Comparison of ENCODE assay signal across 8 cellular contexts in genomic region chr17:2396568-2397246, GRCh38. TPM values are rescaled to one million over a fixed set of nuclear protein-coding genes. Genes with fewer than 3 reads are reported as not detected.
A peak's percentile ranks its signal among the peaks of the same experiment; 100 is the strongest.
DNase-seq lines count a peak whose midpoint lies in the region; ATAC-seq, FAIRE-seq and TF ChIP-seq lines count a peak whose summit lies in the region.

No MANE protein-coding gene starts in this region.

- peak overlapping the region; percentile 96 for H3K27ac ChIP-seq in ACC112 (ENCODE audit: low read depth, low read length)

- H3K27ac Mint-ChIP-seq in activated CD8-positive, alpha-beta memory T cell treated with anti-CD3 and anti-CD28 coated beads, Interleukin-2, amount 10 ng/mL, durations not matched to agents 7 days and 5 days: peak overlapping the region; percentile 63
- H3K27ac Mint-ChIP-seq in memory B cell: peak overlapping the region; percentile 63
- H3K27ac Mint-ChIP-seq in stimulated activated effector memory CD8-positive, alpha-beta T cell treated with anti-CD3 and anti-CD28 coated beads, Interleukin-12 subunit alpha, Interleukin-12 subunit beta, amount 100 ng/mL, for 72 hours: peak overlapping the region; percentile 99

- H3K79me2 ChIP-seq in ACC112 (ENCODE audit: control insufficient read depth, insufficient read depth, low read length, unreplicated experiment): peaks cover 51% of the 10 kb centered on the region

- H3K4me3 Mint-ChIP-seq in activated CD8-positive, alpha-beta memory T cell treated with anti-CD3 and anti-CD28 coated beads, Interleukin-2, amount 10 ng/mL, durations not matched to agents 7 days and 5 days: peak overlapping the region; percentile 9
- H3K4me3 Mint-ChIP-seq in memory B cell: peak overlapping the region; percentile 64
- peak overlapping the region; percentile 96 for H3K4me3 Mint-ChIP-seq in stimulated activated effector memory CD8-positive, alpha-beta T cell treated with anti-CD3 and anti-CD28 coated beads, Interleukin-12 subunit alpha, Interleukin-12 subunit beta, amount 100 ng/mL, for 72 hours

- CTCF ChIA-PET in activated CD8-positive, alpha-beta memory T cell treated with anti-CD3 and anti-CD28 coated beads, Interleukin-2, amount 10 ng/mL, durations not matched to agents 7 days and 5 days (lab: Charles Lee): interaction anchor here (1.6 kb wide), 1 partner anchor 14 kb away, joined by 3 read pairs; no protein-coding TSS in a partner anchor

- H3K9me3 Mint-ChIP-seq in activated CD8-positive, alpha-beta memory T cell treated with anti-CD3 and anti-CD28 coated beads, Interleukin-2, amount 10 ng/mL, durations not matched to agents 7 days and 5 days (ENCODE audit: low read depth): no peaks in the 10 kb centered on the region
- no peaks in the 10 kb centered on the region for H3K9me3 Mint-ChIP-seq in memory B cell
- no peaks in the 10 kb centered on the region for H3K9me3 Mint-ChIP-seq in stimulated activated effector memory CD8-positive, alpha-beta T cell treated with anti-CD3 and anti-CD28 coated beads, Interleukin-12 subunit alpha, Interleukin-12 subunit beta, amount 100 ng/mL, for 72 hours

- H3K4me1 Mint-ChIP-seq in activated CD8-positive, alpha-beta memory T cell treated with anti-CD3 and anti-CD28 coated beads, Interleukin-2, amount 10 ng/mL, durations not matched to agents 7 days and 5 days: peaks cover 43% of the 10 kb centered on the region
- peaks cover 46% of the 10 kb centered on the region for H3K4me1 Mint-ChIP-seq in memory B cell
- peaks cover 57% of the 10 kb centered on the region for H3K4me1 Mint-ChIP-seq in stimulated activated effector memory CD8-positive, alpha-beta T cell treated with anti-CD3 and anti-CD28 coated beads, Interleukin-12 subunit alpha, Interleukin-12 subunit beta, amount 100 ng/mL, for 72 hours

- H3K36me3 Mint-ChIP-seq in activated CD8-positive, alpha-beta memory T cell treated with anti-CD3 and anti-CD28 coated beads, Interleukin-2, amount 10 ng/mL, durations not matched to agents 7 days and 5 days: peaks cover 1% of the 10 kb centered on the region
- H3K36me3 Mint-ChIP-seq in memory B cell: no peaks in the 10 kb centered on the region
- peaks cover 59% of the 10 kb centered on the region for H3K36me3 Mint-ChIP-seq in stimulated activated effector memory CD8-positive, alpha-beta T cell treated with anti-CD3 and anti-CD28 coated beads, Interleukin-12 subunit alpha, Interleukin-12 subunit beta, amount 100 ng/mL, for 72 hours

- H3K4me3 ChIP-seq in ACC112 (ENCODE audit: low read depth, low read length): peak overlapping the region; percentile 62

- ATAC-seq in GM18505 (IDR thresholded peaks at IDR 0.05; ENCODE audit: unreplicated experiment) (no peak), memory B cell (ENCODE audit: low read depth) (no peak), GM21360 (IDR thresholded peaks at IDR 0.05; ENCODE audit: unreplicated experiment) (no peak)
- no peak for ATAC-seq in activated CD8-positive, alpha-beta memory T cell treated with anti-CD3 and anti-CD28 coated beads, Interleukin-2, amount 10 ng/mL, durations not matched to agents 7 days and 5 days
- ATAC-seq in stimulated activated effector memory CD8-positive, alpha-beta T cell treated with anti-CD3 and anti-CD28 coated beads, Interleukin-12 subunit alpha, Interleukin-12 subunit beta, amount 100 ng/mL, for 72 hours: no peak

- peak; percentile 57 for TF ChIP-seq POLR2A in GM18505 (IDR thresholded peaks at IDR 0.05; ENCODE audit: borderline replicate concordance, extremely low read depth, insufficient read depth, insufficient read length)

- H2AFZ ChIP-seq in ACC112 (ENCODE audit: low read length, unreplicated experiment): no peak overlapping the region

- H3K36me3 ChIP-seq in ACC112 (ENCODE audit: insufficient read depth, low read length): no peaks in the 10 kb centered on the region

- DNase-seq in NCI-H460 (ENCODE audit: extremely low read depth, low read depth) (peak; percentile 94), memory B cell (ENCODE audit: low spot score in 2 of 2) (no peak)
- DNase-seq in activated CD8-positive, alpha-beta memory T cell treated with anti-CD3 and anti-CD28 coated beads, Interleukin-2, amount 10 ng/mL, durations not matched to agents 7 days and 5 days: peak; percentile 72
- DNase-seq in stimulated activated effector memory CD8-positive, alpha-beta T cell treated with anti-CD3 and anti-CD28 coated beads, Interleukin-12 subunit alpha, Interleukin-12 subunit beta, amount 100 ng/mL, for 72 hours (ENCODE audit: low spot score in 2 of 2): no peak

- H3K27me3 Mint-ChIP-seq in activated CD8-positive, alpha-beta memory T cell treated with anti-CD3 and anti-CD28 coated beads, Interleukin-2, amount 10 ng/mL, durations not matched to agents 7 days and 5 days: no peaks in the 10 kb centered on the region
- H3K27me3 Mint-ChIP-seq in memory B cell: no peaks in the 10 kb centered on the region

- peak; percentile 97 for FAIRE-seq in endometrium (lab: Jason Lieb, UNC)

- H3K27me3 ChIP-seq in ACC112 (ENCODE audit: insufficient read depth, low read length): no peaks in the 10 kb centered on the region

- peaks cover 46% of the 10 kb centered on the region for H3K4me1 ChIP-seq in ACC112 (ENCODE audit: control insufficient read depth, insufficient read depth, low read length, unreplicated experiment)

RNA-seq across cellular contexts. Expression of gene MNT, which starts 4.2 kb away (rescaled TPM):
- total RNA-seq in NCI-H460 (2014; rRNA removed; shearing (Covaris generic)): 8.0 and 10.1 TPM in 2 replicates
- polyA plus RNA-seq in NCI-H460 (2014; cell fraction: nucleus; rRNA removed): 21.5 and 27.3 TPM in 2 replicates
- 10 to 100 TPM; 26.0 to 31.9 TPM for total RNA-seq in activated CD8-positive, alpha-beta memory T cell treated with anti-CD3 and anti-CD28 coated beads, Interleukin-2, amount 10 ng/mL, durations not matched to agents 7 days and 5 days

RNA-seq across cellular contexts. Expression of gene SGSM2, which starts 59.4 kb away (rescaled TPM):
- 19.1 and 19.4 TPM in 2 replicates for total RNA-seq in NCI-H460 (2014; rRNA removed; shearing (Covaris generic))
- 161 and 205 TPM in 2 replicates for polyA plus RNA-seq in NCI-H460 (2014; cell fraction: nucleus; rRNA removed)
- total RNA-seq in activated CD8-positive, alpha-beta memory T cell treated with anti-CD3 and anti-CD28 coated beads, Interleukin-2, amount 10 ng/mL, durations not matched to agents 7 days and 5 days: 10 to 100 TPM; 46.4 to 57.0 TPM

Comparison
In these comparisons a context has a peak if more than half of its experiments do, and no peak if none do; other contexts are left out.
1. DNase-seq: peak in NCI-H460 (single experiment) and activated CD8-positive, alpha-beta memory T cell treated with anti-CD3 and anti-CD28 coated beads, Interleukin-2, amount 10 ng/mL, durations not matched to agents 7 days and 5 days (single experiment); none in memory B cell (0 of 2) and stimulated activated effector memory CD8-positive, alpha-beta T cell treated with anti-CD3 and anti-CD28 coated beads, Interleukin-12 subunit alpha, Interleukin-12 subunit beta, amount 100 ng/mL, for 72 hours (0 of 2).
2. H3K4me3 Mint-ChIP-seq: peak in every context shown above with its lines; median percentile 96 in stimulated activated effector memory CD8-positive, alpha-beta T cell treated with anti-CD3 and anti-CD28 coated beads, Interleukin-12 subunit alpha, Interleukin-12 subunit beta, amount 100 ng/mL, for 72 hours; 64 in memory B cell; 9 in activated CD8-positive, alpha-beta memory T cell treated with anti-CD3 and anti-CD28 coated beads, Interleukin-2, amount 10 ng/mL, durations not matched to agents 7 days and 5 days.
3. Peak in every context shown above with its lines, with median percentiles within 50 percentile points of each other: H3K27ac Mint-ChIP-seq.